7 cellular contexts compared by ENCODE assay signal in the genomic region with DNA sequence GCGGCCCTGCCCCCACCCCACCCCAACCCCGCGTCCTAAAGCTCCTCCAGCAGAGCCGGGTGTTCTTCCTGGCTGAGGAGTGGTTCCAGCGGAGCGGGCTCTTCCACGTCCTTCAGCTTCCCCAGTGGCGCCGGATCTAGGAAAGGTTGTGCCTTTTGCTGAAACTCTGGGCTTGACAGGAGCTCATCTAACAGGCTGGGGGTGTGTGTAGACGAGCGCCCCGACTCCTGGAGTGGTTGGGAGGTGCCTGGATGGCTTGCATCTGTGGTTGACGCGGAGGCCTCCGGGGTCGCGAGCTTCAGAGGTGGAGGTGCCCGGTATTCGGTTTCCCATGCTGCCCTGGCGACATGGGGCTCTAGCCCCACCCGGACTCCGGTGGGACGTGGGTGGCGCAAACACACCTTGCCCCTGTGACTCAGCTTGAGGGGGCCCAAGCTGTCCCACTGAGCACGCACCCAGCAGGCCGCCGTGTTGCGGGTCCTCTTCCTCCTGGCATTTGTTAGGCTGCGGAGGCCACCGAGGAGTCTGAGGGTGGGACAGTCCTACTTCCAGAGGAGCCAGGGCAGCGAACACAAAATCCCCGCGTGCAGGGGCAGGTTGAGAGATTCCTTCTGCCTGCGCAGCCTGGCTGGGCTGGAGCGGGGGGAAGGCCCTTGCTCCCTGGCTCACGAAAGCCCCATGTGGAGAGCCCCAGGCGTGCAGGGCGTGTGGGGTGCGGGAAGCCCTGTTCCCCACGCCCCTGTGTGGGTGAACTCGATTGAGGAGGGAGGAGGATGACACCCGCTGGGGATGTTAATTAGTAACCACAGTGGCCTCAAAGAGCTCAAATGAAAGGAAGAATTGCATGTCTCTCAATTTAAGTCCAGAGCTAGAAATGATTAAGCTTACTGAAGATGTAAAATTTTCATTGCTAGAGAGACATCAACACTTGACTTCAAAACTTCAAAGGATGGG.
DNase-seq lines count a peak whose midpoint lies in the region; ATAC-seq, FAIRE-seq and TF ChIP-seq lines count a peak whose summit lies in the region.
"Not testable (repeated sequence)": the region's sequence is repeated elsewhere in the genome, so short reads cannot be mapped to it uniquely, and the experiment has no call there.

No MANE protein-coding gene starts in this region.

- H3K27ac ChIP-seq in RWPE2 (ENCODE audit: poor library complexity, severe bottlenecking); kidney (ENCODE audit: low read depth in 2 of 2, low read length in 2 of 2); osteoblast (ENCODE audit: low read depth, low read length); spleen; vagina: not testable (repeated sequence)

- H3K9me3 ChIP-seq in RWPE2 (ENCODE audit: severe bottlenecking) (peaks cover 16% of the 10 kb centered on the region), spleen (peaks cover 1 to 96% (median 77%) of the 10 kb centered on the region in 8 donors)
- not testable (repeated sequence) for H3K9me3 ChIP-seq in kidney (ENCODE audit: control insufficient read depth in 1 of 2, low read length in 2 of 2); osteoblast (ENCODE audit: low read depth, low read length); vagina

- H3K9ac ChIP-seq in kidney (ENCODE audit: low read length in 2 of 2) = not testable (repeated sequence)

- not testable (repeated sequence) for H3K27me3 ChIP-seq in RWPE2 (ENCODE audit: insufficient read depth, poor library complexity, severe bottlenecking); osteoblast (ENCODE audit: insufficient read depth, low read length); spleen (replicated peaks in 1 of 7); vagina

- WGBS in spleen, 5 donors = 79 to 82% (median 81%) methylated on average over 41 to 42 of the region's 42 CpGs

- not testable (repeated sequence) for H3K4me2 ChIP-seq in osteoblast (ENCODE audit: insufficient read depth, low read length)

- not testable (repeated sequence) for H4K20me1 ChIP-seq in osteoblast (ENCODE audit: insufficient read depth, low read length)

- FAIRE-seq in kidney (lab: Jason Lieb, UNC) = not testable (repeated sequence)

- not testable (repeated sequence) for TF ChIP-seq POLR2A in spleen (IDR thresholded peaks at IDR 0.05); vagina (IDR thresholded peaks at IDR 0.05)

- peak; percentile 4 for DNase-seq in D341Med (ENCODE audit: low spot score)
- peak; percentile 64 for DNase-seq in RWPE2 (ENCODE audit: low spot score)
- DNase-seq in kidney = peak; percentile 78
- peak; percentile 89 for DNase-seq in mesenteric fat pad (ENCODE audit: low spot score)
- peak; percentile 51 for DNase-seq in osteoblast (ENCODE audit: insufficient read length, low spot score, missing footprints)
- DNase-seq in spleen = peak; percentile 75
- peak; percentile 83 to 94 for DNase-seq in vagina (ENCODE audit: extremely low spot score in 2 of 2)

- not testable (repeated sequence) for H3K79me2 ChIP-seq in osteoblast (ENCODE audit: insufficient read depth, low read length)

- TF ChIP-seq CTCF in RWPE2 (IDR thresholded peaks at IDR 0.05; ENCODE audit: poor library complexity, severe bottlenecking); kidney (IDR thresholded peaks at IDR 0.05; ENCODE audit: borderline replicate concordance, extremely low read depth, insufficient read depth); osteoblast (IDR thresholded peaks at IDR 0.05; ENCODE audit: extremely low read depth, low read depth, low read length); spleen (IDR thresholded peaks at IDR 0.05 in 8 of 11, conservative IDR thresholded peaks at IDR 0.05 in 3 of 11); vagina (IDR thresholded peaks at IDR 0.05): not testable (repeated sequence)

- ATAC-seq in RWPE2 (ENCODE audit: low read depth) = not testable (repeated sequence)

- not testable (repeated sequence) for H3K4me1 ChIP-seq in RWPE2 (ENCODE audit: insufficient read depth, poor library complexity, severe bottlenecking); kidney (ENCODE audit: control insufficient read depth in 1 of 2, insufficient read depth in 1 of 2, low read depth in 1 of 2, low read length in 2 of 2); osteoblast (ENCODE audit: insufficient read depth, low read length); spleen; vagina

- not testable (repeated sequence) for H2AFZ ChIP-seq in osteoblast (ENCODE audit: low read length)

- not testable (repeated sequence) for H3K36me3 ChIP-seq in RWPE2 (ENCODE audit: low read depth); kidney (ENCODE audit: control insufficient read depth in 1 of 2, insufficient read depth in 2 of 2, low read length in 2 of 2); osteoblast (ENCODE audit: insufficient read depth, low read length); spleen; vagina

- intact Hi-C loops in kidney (cut with DNase I); spleen (cut with DNase I; ENCODE audit: low total_unique reads); vagina (cut with DNase I): not testable (repeated sequence)

- not testable (repeated sequence) for H3K4me3 ChIP-seq in RWPE2 (ENCODE audit: severe bottlenecking); kidney (ENCODE audit: low read length in 2 of 2); osteoblast (ENCODE audit: insufficient read depth, low read length); spleen; vagina

Comparison
In these comparisons a context has a peak if more than half of its experiments do, and no peak if none do; other contexts are left out.
1. DNase-seq: peak in every context shown above with its lines; median percentile 89 in mesenteric fat pad; 88 in vagina; 78 in kidney; 75 in spleen; 64 in RWPE2; 51 in osteoblast; 4 in D341Med.